ENCODE assay signal across 10 cellular contexts in the genomic region with DNA sequence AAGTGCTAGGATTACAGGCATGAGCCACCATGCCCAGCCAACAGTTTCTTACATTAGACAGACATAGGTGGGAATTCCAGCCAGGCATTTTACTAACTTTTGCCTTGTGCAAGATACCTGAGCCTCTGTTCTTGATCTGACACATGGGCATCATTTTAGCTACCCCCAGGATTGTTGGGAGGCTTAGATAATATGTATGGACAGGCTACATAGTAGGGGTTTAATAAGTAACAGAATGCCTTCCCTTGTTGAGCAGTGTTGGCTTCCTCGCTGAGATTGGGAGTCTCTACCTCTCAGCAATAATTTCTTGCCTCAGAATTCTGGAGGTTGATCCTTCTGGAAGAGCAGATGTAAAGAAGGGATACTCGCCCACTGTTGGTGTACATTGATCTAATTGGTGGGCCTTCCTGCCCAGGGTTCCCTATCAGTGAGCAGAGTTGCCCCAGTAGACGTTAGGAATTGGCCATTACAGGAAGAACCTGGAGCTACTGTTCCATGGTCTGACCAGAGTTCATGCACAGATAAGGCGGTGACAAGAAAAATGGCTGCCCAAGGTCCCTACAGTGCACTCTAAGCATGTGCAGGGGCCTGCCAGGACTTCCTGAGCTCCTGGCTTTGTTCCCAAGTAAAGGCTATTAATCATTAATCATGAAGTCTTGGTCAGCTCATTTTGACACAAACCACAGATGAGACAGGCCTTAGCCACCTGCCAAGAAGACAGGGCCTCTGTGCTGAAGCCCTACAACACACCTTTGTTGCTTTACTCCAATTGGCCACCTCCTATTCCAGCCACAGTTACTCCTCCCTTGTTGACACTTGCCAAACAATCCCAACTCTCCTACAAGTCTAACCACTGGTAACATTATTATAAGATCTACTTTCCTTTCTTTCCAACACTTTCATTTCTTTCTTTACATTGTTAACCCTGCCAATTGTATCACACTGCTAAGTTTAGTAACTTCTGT. TPM values are rescaled to one million over a fixed set of nuclear protein-coding genes. Genes with fewer than 3 reads are reported as not detected.
DNase-seq lines count a peak whose midpoint lies in the region; ATAC-seq and TF ChIP-seq lines count a peak whose summit lies in the region.
"Had no signal": no experiment of that assay in that cellular context is flagged by ENCODE, and none has a peak within 500 bp of the region (broad histone marks: within the 10 kb centered on the region; RNA-seq: fewer than 3 reads in every experiment).

No MANE protein-coding gene starts in this region.

- H3K27me3 Mint-ChIP-seq in CD8-positive, alpha-beta T cell (ENCODE audit: low read depth): no peaks in the 10 kb centered on the region

- 96 to 99% methylated on average over 4 of the region's 4 CpGs for WGBS in GM23248 (ENCODE audit: low coverage in 1 of 2, low lambda C conversion rate in 2 of 2, missing lambda C conversion rate in 2 of 2), 2 experiments

- H3K27ac ChIP-seq in CD8-positive, alpha-beta T cell (ENCODE audit: low read depth, low read length): no peak overlapping the region
- H3K27ac ChIP-seq in HEK293 (ENCODE audit: extremely low read depth, low read depth, low read length): no peak overlapping the region
- peak overlapping the region; percentile 98 for H3K27ac ChIP-seq in VCaP
- H3K27ac ChIP-seq in GM23248: no peak overlapping the region

- no peak for ATAC-seq in CD8-positive, alpha-beta T cell
- peak; percentile 81 for ATAC-seq in left lobe of liver
- ATAC-seq in GM21390 (IDR thresholded peaks at IDR 0.05; ENCODE audit: unreplicated experiment): no peak

- POLR2A ChIA-PET in CD8-positive, alpha-beta T cell (lab: Charles Lee): no interaction called here
- POLR2A ChIA-PET in HEK293 (lab: Yijun Ruan, JAX): interaction anchor here (0.6 to 1.4 kb wide), 4 partner anchors 15 to 36 kb away, joined by 3 to 5 read pairs (median 4); a partner anchor contains a TSS

- H3K36me3 ChIP-seq in CD8-positive, alpha-beta T cell (ENCODE audit: insufficient read depth, low read length): peaks cover 8% of the 10 kb centered on the region
- H3K36me3 ChIP-seq in HEK293 (ENCODE audit: control insufficient read depth in 2 of 2, insufficient read depth in 1 of 2, low read length in 2 of 2) (peaks cover 2 to 16% of the 10 kb centered on the region in 2 experiments), GM23248 (ENCODE audit: low read depth) (peaks cover 12% of the 10 kb centered on the region)

- no peak for DNase-seq in CD8-positive, alpha-beta T cell
- DNase-seq in left lobe of liver (ENCODE audit: low spot score) (peak; percentile 88), GM23248 (no peak)
- no peak for DNase-seq in stimulated activated CD8-positive, alpha-beta memory T cell treated with anti-CD3 and anti-CD28 coated beads, Interleukin-4, amount 100 ng/mL, for 48 hours
- DNase-seq in activated CD4-positive, CD25-positive, alpha-beta regulatory T cell (lab: John Stamatoyannopoulos, UW): no peak
- DNase-seq: aorta had no signal

- in situ Hi-C loops in GM23248 (cut with MboI): no loop called here

- no peaks in the 10 kb centered on the region for H3K27me3 ChIP-seq in CD8-positive, alpha-beta T cell (ENCODE audit: insufficient read depth, low read length)
- H3K27me3 ChIP-seq in GM23248 (replicated peaks; ENCODE audit: insufficient read depth): no peaks in the 10 kb centered on the region

- no peaks in the 10 kb centered on the region for H4K20me1 ChIP-seq in GM23248 (ENCODE audit: insufficient read depth)

- H3K4me3 Mint-ChIP-seq in CD8-positive, alpha-beta T cell: no peak overlapping the region

- H3K4me3 ChIP-seq in CD8-positive, alpha-beta T cell (ENCODE audit: low read depth, low read length): no peak overlapping the region
- H3K4me3 ChIP-seq in HEK293 (ENCODE audit: low read depth, low read length) (no peak overlapping the region), GM23248 (no peak overlapping the region)

- H3K9me3 ChIP-seq in CD8-positive, alpha-beta T cell (ENCODE audit: low read length): no peaks in the 10 kb centered on the region
- H3K9me3 ChIP-seq in HEK293 (ENCODE audit: control insufficient read depth, insufficient read depth, low read depth, low read length) (no peaks in the 10 kb centered on the region), GM23248 (ENCODE audit: low read depth) (no peaks in the 10 kb centered on the region)

- peaks cover 38% of the 10 kb centered on the region for H3K4me1 Mint-ChIP-seq in CD8-positive, alpha-beta T cell (ENCODE audit: low read depth)

- intact Hi-C loops in CD8-positive, alpha-beta T cell (cut with DNase I, micrococcal nuclease): no loop called here

- peaks cover 19% of the 10 kb centered on the region for H3K36me3 Mint-ChIP-seq in CD8-positive, alpha-beta T cell

- peaks cover 15% of the 10 kb centered on the region for H3K79me2 ChIP-seq in GM23248 (ENCODE audit: insufficient read depth)

- H3K9me3 Mint-ChIP-seq in CD8-positive, alpha-beta T cell: no peaks in the 10 kb centered on the region

- peaks cover 16% of the 10 kb centered on the region for H3F3A ChIP-seq in GM23248 (ENCODE audit: insufficient read depth)

- no peak overlapping the region for H3K4me2 ChIP-seq in GM23248 (ENCODE audit: unreplicated experiment)

- no peaks in the 10 kb centered on the region for H3K9me2 ChIP-seq in GM23248 (ENCODE audit: insufficient read depth)

- H3K4me1 ChIP-seq in CD8-positive, alpha-beta T cell (ENCODE audit: insufficient read depth, low read length): peaks cover 15% of the 10 kb centered on the region
- H3K4me1 ChIP-seq in HEK293 (ENCODE audit: control insufficient read depth, insufficient read depth, low read length) (no peaks in the 10 kb centered on the region), GM23248 (ENCODE audit: insufficient read depth) (peaks cover 12% of the 10 kb centered on the region)

- H3K9ac ChIP-seq in GM23248: no peak overlapping the region

- peak overlapping the region; percentile 84 for H3K27ac Mint-ChIP-seq in CD8-positive, alpha-beta T cell

- no peak overlapping the region for H2AFZ ChIP-seq in GM23248

- TF ChIP-seq CTCF in CD8-positive, alpha-beta T cell (IDR thresholded peaks at IDR 0.05): no peak
- TF ChIP-seq CTCF in HEK293 (tag by site-specific recombination; IDR thresholded peaks at IDR 0.05): no peak
- no peak for TF ChIP-seq CTCF in VCaP (conservative IDR thresholded peaks at IDR 0.05)

- CTCF ChIA-PET in CD8-positive, alpha-beta T cell (lab: Charles Lee): interaction anchor here (1.1 kb wide), 1 partner anchor 8 kb away, joined by 3 read pairs; no protein-coding TSS in a partner anchor
- CTCF ChIA-PET in HEK293 (lab: Yijun Ruan, JAX): interaction anchor here (0.6 to 0.7 kb wide), 2 partner anchors 35 to 86 kb away, joined by 3 to 5 read pairs; no protein-coding TSS in a partner anchor

TF ChIP-seq in HEK293, 187 proteins besides CTCF, POLR2A, EP300 and RAD21:
- TF ChIP-seq ZNF544 (tag by site-specific recombination; IDR thresholded peaks at IDR 0.05) (no peak), ZNF175 (tag by site-specific recombination; IDR thresholded peaks at IDR 0.05) (no peak), ZNF366 (tag by site-specific recombination; conservative IDR thresholded peaks at IDR 0.05) (0 out of 2 replicates have a peak, but pooled peaks have one; percentile 24), ZBTB20 (tag by site-specific recombination; IDR thresholded peaks at IDR 0.05) (0 out of 2 replicates have a peak, but pooled peaks have one; percentile 10), ZNF341 (tag by site-specific recombination; IDR thresholded peaks at IDR 0.05; ENCODE audit: low read depth) (peak; percentile 13; the same call in 1 of the 2 replicates), PRDM1 (tag by site-specific recombination; IDR thresholded peaks at IDR 0.05) (peak; percentile 67), ZBTB48 (tag by site-specific recombination; IDR thresholded peaks at IDR 0.05) (peak; percentile 30; the same call in 1 of the 2 replicates)

RNA-seq across cellular contexts. Expression of a gene that starts 5.0 kb away (rescaled TPM):
- 1 to 10 TPM; 2.5 to 3.1 TPM for total RNA-seq in CD8-positive, alpha-beta T cell
- 2.5 TPM for total RNA-seq in left lobe of liver
- 0.51 and 5.5 TPM in 2 replicates for total RNA-seq in GM23248 (2014; rRNA removed; shearing (Covaris generic))
- 0.24 and 0.27 TPM in 2 replicates for polyA plus RNA-seq in GM23248 (2016; fragmentation: Nextera tagmentation; extraction: Ambion mirVana)

RNA-seq across cellular contexts. Expression of a gene that starts 7.3 kb away (rescaled TPM):
- 10 to 100 TPM; 13.4 to 14.5 TPM for total RNA-seq in CD8-positive, alpha-beta T cell
- total RNA-seq in left lobe of liver: 21.4 TPM
- 32.9 and 35.7 TPM in 2 replicates for total RNA-seq in GM23248 (2014; rRNA removed; shearing (Covaris generic))
- 45.3 and 46.8 TPM in 2 replicates for polyA plus RNA-seq in GM23248 (2016; fragmentation: Nextera tagmentation; extraction: Ambion mirVana)

RNA-seq across cellular contexts. Expression of a gene that starts 17.6 kb away (rescaled TPM):
- not detected for total RNA-seq in CD8-positive, alpha-beta T cell
- total RNA-seq in left lobe of liver: 0.83 TPM
- not detected in 2 replicates for total RNA-seq in GM23248 (2014; rRNA removed; shearing (Covaris generic))
- not detected in 2 replicates for polyA plus RNA-seq in GM23248 (2016; fragmentation: Nextera tagmentation; extraction: Ambion mirVana)
- total RNA-seq: NCI-H460 had no signal

RNA-seq across cellular contexts. Expression of a gene that starts 19.2 kb away (rescaled TPM):
- under 1 TPM; 0.71 to 0.83 TPM for total RNA-seq in CD8-positive, alpha-beta T cell
- 52.2 TPM for total RNA-seq in left lobe of liver
- total RNA-seq in GM23248 (2014; rRNA removed; shearing (Covaris generic)): 41.8 and 49.4 TPM in 2 replicates
- 20.5 and 25.3 TPM in 2 replicates for polyA plus RNA-seq in GM23248 (2016; fragmentation: Nextera tagmentation; extraction: Ambion mirVana)

RNA-seq across cellular contexts. Expression of a gene that starts 35.9 kb away (rescaled TPM):
- 10 to 100 TPM in 1 of 2 experiments, 1 to 10 TPM in 1; 6.3 to 10.7 TPM for total RNA-seq in CD8-positive, alpha-beta T cell
- 41.0 TPM for total RNA-seq in left lobe of liver
- 18.2 and 29.5 TPM in 2 replicates for total RNA-seq in GM23248 (2014; rRNA removed; shearing (Covaris generic))
- 19.2 and 19.9 TPM in 2 replicates for polyA plus RNA-seq in GM23248 (2016; fragmentation: Nextera tagmentation; extraction: Ambion mirVana)
